8 cellular contexts compared by ENCODE assay signal in genomic region chr4:6333301-6334202, GRCh38.
DNase-seq lines count a peak whose midpoint lies in the region; ATAC-seq, FAIRE-seq and TF ChIP-seq lines count a peak whose summit lies in the region.

No MANE protein-coding gene starts in this region.

- dilution Hi-C loops in keratinocyte (cut with MboI; ENCODE audit: extremely low pct_ligation_motif_present, low sequenced_read_pairs), result no loop called here

- H3F3A ChIP-seq in SU-DHL-6 (ENCODE audit: insufficient read depth), result no peaks in the 10 kb centered on the region

- no peaks in the 10 kb centered on the region for H3K9me3 ChIP-seq in SU-DHL-6 (ENCODE audit: insufficient read depth, low read length)
- no peaks in the 10 kb centered on the region for H3K9me3 ChIP-seq in keratinocyte (ENCODE audit: control insufficient read depth, low read depth, low read length)

- no peaks in the 10 kb centered on the region for H4K20me1 ChIP-seq in SU-DHL-6 (ENCODE audit: low read depth, low read length)
- H4K20me1 ChIP-seq in keratinocyte (ENCODE audit: control insufficient read depth, extremely low read depth, insufficient read depth, low read length), result no peaks in the 10 kb centered on the region

- DNase-seq in CD1c-positive myeloid dendritic cell (ENCODE audit: extremely low spot score) (peak; percentile 34), GM12865 (ENCODE audit: low read depth) (peak; percentile 44), keratinocyte (ENCODE audit: low read depth, low spot score) (no peak), T1000 (lab: John Stamatoyannopoulos, UW) (no peak), AG08395 (ENCODE audit: low spot score) (no peak), kidney glomerular epithelial cell (lab: John Stamatoyannopoulos, UW) (no peak)

- H3K9ac ChIP-seq in SU-DHL-6 (ENCODE audit: low read length) (no peak overlapping the region), keratinocyte (ENCODE audit: control insufficient read depth, extremely low read depth, insufficient read depth, low read length) (no peak overlapping the region)

- H3K27ac ChIP-seq in SU-DHL-6 (ENCODE audit: low read depth, low read length) (no peak overlapping the region), keratinocyte (ENCODE audit: control insufficient read depth, insufficient read depth, low read length) (no peak overlapping the region)

- H2AFZ ChIP-seq in SU-DHL-6 (ENCODE audit: low read depth, low read length, severe bottlenecking) (no peak overlapping the region), keratinocyte (ENCODE audit: control insufficient read depth, low read length) (no peak overlapping the region)

- H3K4me1 ChIP-seq in keratinocyte (ENCODE audit: control insufficient read depth, extremely low read depth, insufficient read depth, low read length), result no peaks in the 10 kb centered on the region

- no peak for ATAC-seq in GM21576 (IDR thresholded peaks at IDR 0.05; ENCODE audit: unreplicated experiment)

- no peaks in the 10 kb centered on the region for H3K36me3 ChIP-seq in SU-DHL-6 (ENCODE audit: low read length)
- H3K36me3 ChIP-seq in keratinocyte (ENCODE audit: control insufficient read depth in 2 of 2, extremely low read depth in 1 of 2, insufficient read depth in 2 of 2, low read length in 2 of 2), result peaks cover 0 to 4% of the 10 kb centered on the region in 2 experiments

- H3K4me3 ChIP-seq in GM12865 (ENCODE audit: low read depth, low read length) (no peak overlapping the region), SU-DHL-6 (ENCODE audit: insufficient read depth, low read length, poor library complexity, severe bottlenecking) (no peak overlapping the region), keratinocyte (ENCODE audit: control insufficient read depth in 2 of 3, extremely low read depth in 1 of 3, insufficient read depth in 2 of 3, low read depth in 1 of 3, low read length in 3 of 3) (no peak overlapping the region)

- H3K9me2 ChIP-seq in SU-DHL-6 (replicated peaks; ENCODE audit: insufficient read depth, low read length), result no peaks in the 10 kb centered on the region

- H3K79me2 ChIP-seq in SU-DHL-6 (ENCODE audit: insufficient read depth, low read length) (no peaks in the 10 kb centered on the region), keratinocyte (ENCODE audit: control insufficient read depth, insufficient read depth, low read length) (no peaks in the 10 kb centered on the region)

- H3K9me1 ChIP-seq in keratinocyte (ENCODE audit: control insufficient read depth, extremely low read depth, insufficient read depth, low read length), result no peaks in the 10 kb centered on the region

- TF ChIP-seq CTCF in GM12865 (IDR thresholded peaks at IDR 0.05; ENCODE audit: insufficient read depth, low read depth, low read length, missing control alignments), result peak; percentile 61
- peak; percentile 63 for TF ChIP-seq CTCF in SU-DHL-6 (IDR thresholded peaks at IDR 0.05; ENCODE audit: insufficient read depth, low read length, poor library complexity, severe bottlenecking)
- peak in 2 of 3 experiments; percentile 76 to 83 for TF ChIP-seq CTCF in keratinocyte (optimal IDR thresholded peaks at IDR 0.05 in 1 of 3, IDR thresholded peaks at IDR 0.05 in 1 of 3, conservative IDR thresholded peaks at IDR 0.05 in 1 of 3; ENCODE audit: extremely low read depth in 1 of 3, insufficient read depth in 2 of 3, low read length in 3 of 3)

- no peak for FAIRE-seq in keratinocyte (lab: Jason Lieb, UNC)

- H3K27me3 ChIP-seq in SU-DHL-6 (ENCODE audit: low read length) (no peaks in the 10 kb centered on the region), keratinocyte (ENCODE audit: control insufficient read depth, extremely low read depth, insufficient read depth, low read length) (no peaks in the 10 kb centered on the region)

- H3K4me2 ChIP-seq in SU-DHL-6 (ENCODE audit: low read depth, low read length, poor library complexity, severe bottlenecking), result no peak overlapping the region
- no peak overlapping the region for H3K4me2 ChIP-seq in keratinocyte (ENCODE audit: control insufficient read depth, extremely low read depth, insufficient read depth, low read depth, low read length)

Comparison
In these comparisons a context has a peak if more than half of its experiments do, and no peak if none do; other contexts are left out.
1. DNase-seq: peak in CD1c-positive myeloid dendritic cell (single experiment) and GM12865 (single experiment); none in keratinocyte (single experiment), T1000 (single experiment), AG08395 (single experiment) and kidney glomerular epithelial cell (single experiment).
2. Peak in every context shown above with its lines, with median percentiles within 50 percentile points of each other: CTCF ChIP-seq.